17 cellular contexts compared by ENCODE assay signal in genomic region chr15:90465930-90466567, GRCh38.
DNase-seq lines count a peak whose midpoint lies in the region; ATAC-seq and TF ChIP-seq lines count a peak whose summit lies in the region.
"Had no signal": no experiment of that assay in that cellular context is flagged by ENCODE, and none has a peak within 500 bp of the region (broad histone marks: within the 10 kb centered on the region; RNA-seq: fewer than 3 reads in every experiment).

No MANE protein-coding gene starts in this region.

- H3K9me2 ChIP-seq in PC-3 (replicated peaks; ENCODE audit: low read length) = no peaks in the 10 kb centered on the region

- no peaks in the 10 kb centered on the region for H3K27me3 ChIP-seq in ACC112 (ENCODE audit: insufficient read depth, low read length)
- no peaks in the 10 kb centered on the region for H3K27me3 ChIP-seq in PC-3 (ENCODE audit: low read length)
- H3K27me3 ChIP-seq: adrenal gland, tibial nerve had no signal

- H3K9me3 ChIP-seq in PC-3 (ENCODE audit: low read length) = no peaks in the 10 kb centered on the region
- H3K9me3 ChIP-seq: adrenal gland, tibial nerve had no signal

- no peaks in the 10 kb centered on the region for H4K20me1 ChIP-seq in PC-3 (ENCODE audit: low read length)

- CTCF ChIA-PET in PC-3 (lab: Charles Lee) = interaction anchor here (1.2 kb wide), 1 partner anchor 146 kb away, joined by 3 read pairs; no protein-coding TSS in a partner anchor

- H3K4me3 ChIP-seq in ACC112 (ENCODE audit: low read depth, low read length) (no peak overlapping the region), PC-3 (ENCODE audit: low read length) (no peak overlapping the region)
- H3K4me3 ChIP-seq: adrenal gland, tibial nerve had no signal

- peak; percentile 34 for DNase-seq in PC-3
- DNase-seq in dermis blood vessel endothelial cell = peak; percentile 41
- no peak for DNase-seq in natural killer cell
- DNase-seq in NCI-H526 (lab: John Stamatoyannopoulos, UW) = no peak
- DNase-seq in NCI-H2081 treated with DMSO at 0.1 percent for 48 hours (lab: John Stamatoyannopoulos, UW) = no peak
- DNase-seq in NK-92 treated with Interleukin-12 subunit alpha and Interleukin-12 subunit beta, amount 100 ng/mL, for 24 hours (lab: John Stamatoyannopoulos, UW) = no peak
- DNase-seq: adrenal gland; DMS53; effector memory CD8-positive, alpha-beta T cell; head of caudate nucleus; KBM-7; NCI-H1417; NCI-H446; stimulated activated CD4-positive, alpha-beta T cell treated with anti-CD3 and anti-CD28 coated beads, Interleukin-12 subunit alpha, Interleukin-12 subunit beta, amount 100 ng/mL, for 4 hours had no signal

- H3K27me3 Mint-ChIP-seq in natural killer cell (ENCODE audit: low read depth in 2 of 2) = no peaks in the 10 kb centered on the region
- H3K27me3 Mint-ChIP-seq: effector memory CD8-positive, alpha-beta T cell had no signal

- H3K79me2 ChIP-seq in ACC112 (ENCODE audit: control insufficient read depth, insufficient read depth, low read length, unreplicated experiment) = peaks cover 9% of the 10 kb centered on the region
- H3K79me2 ChIP-seq in PC-3 (ENCODE audit: low read length) = no peaks in the 10 kb centered on the region

- H3K27ac ChIP-seq in ACC112 (ENCODE audit: low read depth, low read length) = peak overlapping the region; percentile 64
- no peak overlapping the region for H3K27ac ChIP-seq in PC-3 (ENCODE audit: low read length)

- H3K4me1 ChIP-seq in ACC112 (ENCODE audit: control insufficient read depth, insufficient read depth, low read length, unreplicated experiment) (peaks cover 37% of the 10 kb centered on the region), PC-3 (ENCODE audit: insufficient read depth, low read length) (peaks cover 10% of the 10 kb centered on the region; the same call in 1 of the 2 replicates)

- H3K36me3 ChIP-seq in ACC112 (ENCODE audit: insufficient read depth, low read length) (peaks cover 44% of the 10 kb centered on the region), PC-3 (ENCODE audit: low read depth, low read length) (peaks cover 19% of the 10 kb centered on the region; the same call in 1 of the 2 replicates)

- intact Hi-C loops in PC-3 (cut with micrococcal nuclease) (no loop called here), natural killer cell (cut with micrococcal nuclease) (no loop called here)

- H3K4me1 Mint-ChIP-seq in natural killer cell = peaks cover 49 to 57% of the 10 kb centered on the region in 2 donors

- TF ChIP-seq CTCF in PC-3 (conservative IDR thresholded peaks at IDR 0.05; ENCODE audit: low read depth, low read length) = no peak
- no peak for TF ChIP-seq CTCF in natural killer cell (IDR thresholded peaks at IDR 0.05)

- no peak overlapping the region for H3K4me3 Mint-ChIP-seq in natural killer cell
- H3K4me3 Mint-ChIP-seq: effector memory CD8-positive, alpha-beta T cell had no signal

- H3K27ac Mint-ChIP-seq in natural killer cell = peak overlapping the region; percentile 50 to 54

- no TSS peak for BruUV-seq in PC-3 (replicated peaks; lab: Mats Ljungman, UMichigan)

- H3K36me3 Mint-ChIP-seq in natural killer cell = peaks cover 32% of the 10 kb centered on the region

- H3F3A ChIP-seq in PC-3 (ENCODE audit: low read length, unreplicated experiment) = no peaks in the 10 kb centered on the region

- POLR2A ChIA-PET in PC-3 (lab: Charles Lee; ENCODE audit: unreplicated experiment) = no interaction called here

- H2AFZ ChIP-seq in ACC112 (ENCODE audit: low read length, unreplicated experiment) (no peak overlapping the region), PC-3 (ENCODE audit: low read length) (no peak overlapping the region)

- H3K4me2 ChIP-seq in PC-3 (ENCODE audit: low read length) = no peak overlapping the region

- ATAC-seq in PC-3 (peak; percentile 39; the same call in 1 of the 2 replicates), natural killer cell (no peak), HG02678 (IDR thresholded peaks at IDR 0.05; ENCODE audit: unreplicated experiment) (no peak)
- ATAC-seq: effector memory CD8-positive, alpha-beta T cell had no signal

- H3K9me3 Mint-ChIP-seq in natural killer cell = no peaks in the 10 kb centered on the region
- H3K9me3 Mint-ChIP-seq: effector memory CD8-positive, alpha-beta T cell had no signal

- H3K9ac ChIP-seq in PC-3 (ENCODE audit: low read length) = no peak overlapping the region

Comparison
In these comparisons a context has a peak if more than half of its experiments do, and no peak if none do; other contexts are left out.
1. DNase-seq: peak in PC-3 (single experiment) and dermis blood vessel endothelial cell (single experiment); none in natural killer cell (single experiment), NCI-H526 (0 of 2), NCI-H2081 treated with DMSO at 0.1 percent for 48 hours (single experiment) and NK-92 treated with Interleukin-12 subunit alpha and Interleukin-12 subunit beta, amount 100 ng/mL, for 24 hours (single experiment).